ENCODE assay signal across 19 cellular contexts in the genomic region with DNA sequence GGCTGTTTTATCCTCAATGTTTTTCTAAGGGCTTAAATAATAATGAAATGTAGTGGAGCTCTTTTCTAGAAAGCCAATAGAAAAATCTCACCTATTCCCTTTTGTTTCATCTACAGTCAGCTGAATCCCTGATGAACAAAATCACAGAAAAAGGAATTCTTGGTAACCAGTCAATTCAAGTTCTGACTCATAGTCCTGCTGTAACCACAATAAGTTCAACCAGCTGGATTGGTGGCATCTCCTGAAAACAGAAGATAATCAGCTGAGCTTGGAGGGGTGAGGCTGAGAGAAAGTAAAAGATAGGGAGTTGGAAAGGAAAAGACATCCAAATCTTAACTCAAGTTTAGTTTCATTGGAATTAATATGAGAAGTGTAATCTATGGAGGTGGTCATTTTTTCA.
DNase-seq lines count a peak whose midpoint lies in the region; ATAC-seq, FAIRE-seq and TF ChIP-seq lines count a peak whose summit lies in the region.
"Had no signal": no experiment of that assay in that cellular context is flagged by ENCODE, and none has a peak within 500 bp of the region (broad histone marks: within the 10 kb centered on the region; RNA-seq: fewer than 3 reads in every experiment).

No MANE protein-coding gene starts in this region.

- H3K27ac ChIP-seq in breast epithelium: no peak overlapping the region
- H3K27ac ChIP-seq in keratinocyte (ENCODE audit: control insufficient read depth, insufficient read depth, low read length): no peak overlapping the region
- no peak overlapping the region for H3K27ac ChIP-seq in left lung
- H3K27ac ChIP-seq in GM23248: no peak overlapping the region
- H3K27ac ChIP-seq: 22Rv1, BLaER1 had no signal

- H3K27ac Mint-ChIP-seq in MCF 10A (ENCODE audit: low read depth, unreplicated experiment): no peak overlapping the region
- H3K27ac Mint-ChIP-seq: CD8-positive, alpha-beta memory T cell; HFFc6 had no signal

- H3K9me3 ChIP-seq in breast epithelium (no peaks in the 10 kb centered on the region), keratinocyte (ENCODE audit: control insufficient read depth, low read depth, low read length) (no peaks in the 10 kb centered on the region), left lung (no peaks in the 10 kb centered on the region), GM23248 (ENCODE audit: low read depth) (no peaks in the 10 kb centered on the region)
- H3K9me3 ChIP-seq: BLaER1, Caco-2 had no signal

- no peaks in the 10 kb centered on the region for H4K20me1 ChIP-seq in keratinocyte (ENCODE audit: control insufficient read depth, extremely low read depth, insufficient read depth, low read length)
- no peaks in the 10 kb centered on the region for H4K20me1 ChIP-seq in GM23248 (ENCODE audit: insufficient read depth)
- H4K20me1 ChIP-seq: BLaER1 had no signal

- dilution Hi-C loops in keratinocyte (cut with MboI; ENCODE audit: extremely low pct_ligation_motif_present, low sequenced_read_pairs): no loop called here

- H3K4me1 ChIP-seq in breast epithelium: no peaks in the 10 kb centered on the region
- H3K4me1 ChIP-seq in keratinocyte (ENCODE audit: control insufficient read depth, extremely low read depth, insufficient read depth, low read length): peaks cover 5% of the 10 kb centered on the region
- H3K4me1 ChIP-seq in left lung: no peaks in the 10 kb centered on the region
- H3K4me1 ChIP-seq in GM23248 (ENCODE audit: insufficient read depth): no peaks in the 10 kb centered on the region
- H3K4me1 ChIP-seq: BLaER1, Caco-2 had no signal

- no peaks in the 10 kb centered on the region for H3K9me1 ChIP-seq in keratinocyte (ENCODE audit: control insufficient read depth, extremely low read depth, insufficient read depth, low read length)

- no peak overlapping the region for H3K4me2 ChIP-seq in keratinocyte (ENCODE audit: control insufficient read depth, extremely low read depth, insufficient read depth, low read depth, low read length)
- H3K4me2 ChIP-seq in GM23248 (ENCODE audit: unreplicated experiment): no peak overlapping the region
- H3K4me2 ChIP-seq: BLaER1 had no signal

- DNase-seq in MCF 10A (ENCODE audit: unreplicated experiment) (peak; percentile 40), breast epithelium (ENCODE audit: low spot score in 2 of 2) (no peak), bronchial epithelial cell (ENCODE audit: low read depth) (peak; percentile 5), keratinocyte (ENCODE audit: low read depth, low spot score) (no peak), urothelium cell line (ENCODE audit: low spot score) (peak; percentile 16), left lung (no peak), GM23248 (no peak)
- DNase-seq: AML-193; Caco-2; CD8-positive, alpha-beta memory T cell; DND-41; GDM1; HCEC 1CT; HFFc6 had no signal

- POLR2A ChIA-PET in MCF 10A (lab: Yijun Ruan, JAX): interaction anchor here (0.6 kb wide), 1 partner anchor 54 kb away, joined by 4 read pairs; no protein-coding TSS in a partner anchor

- no peaks in the 10 kb centered on the region for H3K36me3 ChIP-seq in breast epithelium
- H3K36me3 ChIP-seq in bronchial epithelial cell (ENCODE audit: control insufficient read depth, insufficient read depth, low read length): no peaks in the 10 kb centered on the region
- H3K36me3 ChIP-seq in keratinocyte (ENCODE audit: control insufficient read depth in 2 of 2, extremely low read depth in 1 of 2, insufficient read depth in 2 of 2, low read length in 2 of 2): no peaks in the 10 kb centered on the region
- H3K36me3 ChIP-seq in left lung: no peaks in the 10 kb centered on the region
- no peaks in the 10 kb centered on the region for H3K36me3 ChIP-seq in GM23248 (ENCODE audit: low read depth)
- H3K36me3 ChIP-seq: BLaER1 had no signal

- FAIRE-seq in bronchial epithelial cell (lab: Jason Lieb, UNC) (no peak), keratinocyte (lab: Jason Lieb, UNC) (peak; percentile 9), urothelium cell line (lab: Jason Lieb, UNC) (no peak)
- FAIRE-seq: HepG2, HTR-8/SVneo had no signal

- in situ Hi-C loops in GM23248 (cut with MboI): no loop called here

- no peaks in the 10 kb centered on the region for H3F3A ChIP-seq in GM23248 (ENCODE audit: insufficient read depth)

- H3K9me2 ChIP-seq in GM23248 (ENCODE audit: insufficient read depth): no peaks in the 10 kb centered on the region

- no peak overlapping the region for H3K4me3 ChIP-seq in breast epithelium
- H3K4me3 ChIP-seq in bronchial epithelial cell (ENCODE audit: low read depth, low read length): no peak overlapping the region
- H3K4me3 ChIP-seq in keratinocyte (ENCODE audit: control insufficient read depth in 2 of 3, extremely low read depth in 1 of 3, insufficient read depth in 2 of 3, low read depth in 1 of 3, low read length in 3 of 3): no peak overlapping the region
- no peak overlapping the region for H3K4me3 ChIP-seq in left lung
- H3K4me3 ChIP-seq in GM23248: no peak overlapping the region
- H3K4me3 ChIP-seq: BLaER1 had no signal

- no peaks in the 10 kb centered on the region for H3K27me3 ChIP-seq in breast epithelium
- no peaks in the 10 kb centered on the region for H3K27me3 ChIP-seq in bronchial epithelial cell (ENCODE audit: control insufficient read depth, insufficient read depth, low read length)
- H3K27me3 ChIP-seq in keratinocyte (ENCODE audit: control insufficient read depth, extremely low read depth, insufficient read depth, low read length): no peaks in the 10 kb centered on the region
- H3K27me3 ChIP-seq in left lung: no peaks in the 10 kb centered on the region
- no peaks in the 10 kb centered on the region for H3K27me3 ChIP-seq in GM23248 (replicated peaks; ENCODE audit: insufficient read depth)
- H3K27me3 ChIP-seq: BLaER1 had no signal

- no peaks in the 10 kb centered on the region for H3K36me3 Mint-ChIP-seq in MCF 10A (ENCODE audit: insufficient read depth, unreplicated experiment)
- H3K36me3 Mint-ChIP-seq: CD8-positive, alpha-beta memory T cell had no signal

- H2AFZ ChIP-seq in keratinocyte (ENCODE audit: control insufficient read depth, low read length) (no peak overlapping the region), GM23248 (no peak overlapping the region)

- intact Hi-C loops in MCF 10A (cut with micrococcal nuclease): no loop called here
- intact Hi-C loops in breast epithelium (cut with DNase I; ENCODE audit: low total_unique reads): loop anchor here (5.0 kb wide), 1 partner anchor 1082 kb away; no protein-coding TSS in a partner anchor
- intact Hi-C loops in left lung (cut with DNase I): no loop called here

- TF ChIP-seq POLR2A in breast epithelium (IDR thresholded peaks at IDR 0.05): no peak

- H3K4me3 Mint-ChIP-seq in MCF 10A (ENCODE audit: unreplicated experiment): no peak overlapping the region
- H3K4me3 Mint-ChIP-seq: CD8-positive, alpha-beta memory T cell; HFFc6 had no signal

- H3K9ac ChIP-seq in keratinocyte (ENCODE audit: control insufficient read depth, extremely low read depth, insufficient read depth, low read length) (no peak overlapping the region), GM23248 (no peak overlapping the region)
- H3K9ac ChIP-seq: BLaER1 had no signal

- H3K79me2 ChIP-seq in keratinocyte (ENCODE audit: control insufficient read depth, insufficient read depth, low read length): no peaks in the 10 kb centered on the region
- H3K79me2 ChIP-seq in GM23248 (ENCODE audit: insufficient read depth): no peaks in the 10 kb centered on the region

- H3K4me1 Mint-ChIP-seq in MCF 10A (ENCODE audit: insufficient read depth, unreplicated experiment): no peaks in the 10 kb centered on the region
- H3K4me1 Mint-ChIP-seq: CD8-positive, alpha-beta memory T cell had no signal

- no peaks in the 10 kb centered on the region for H3K27me3 Mint-ChIP-seq in MCF 10A (ENCODE audit: insufficient read depth, unreplicated experiment)

- ATAC-seq in left lung: no peak
- no peak for ATAC-seq in GM19328 (IDR thresholded peaks at IDR 0.05; ENCODE audit: unreplicated experiment)
- ATAC-seq: HepG2 had no signal

- CTCF ChIA-PET in MCF 10A (lab: Yijun Ruan, JAX): interaction anchor here (0.6 to 1.1 kb wide), 2 partner anchors 86 to 337 kb away, joined by 3 to 4 read pairs; no protein-coding TSS in a partner anchor

- BruUV-seq in MCF 10A (replicated peaks; lab: Mats Ljungman, UMichigan): no TSS peak

- peaks cover 16% of the 10 kb centered on the region for H3K9me3 Mint-ChIP-seq in MCF 10A (ENCODE audit: unreplicated experiment)

- no peak for TF ChIP-seq CTCF in MCF 10A (IDR thresholded peaks at IDR 0.05; ENCODE audit: unreplicated experiment)
- no peak for TF ChIP-seq CTCF in breast epithelium (IDR thresholded peaks at IDR 0.05)
- TF ChIP-seq CTCF in bronchial epithelial cell (IDR thresholded peaks at IDR 0.05; ENCODE audit: insufficient read depth, low read length, severe bottlenecking): no peak
- TF ChIP-seq CTCF in keratinocyte (optimal IDR thresholded peaks at IDR 0.05 in 1 of 3, IDR thresholded peaks at IDR 0.05 in 1 of 3, conservative IDR thresholded peaks at IDR 0.05 in 1 of 3; ENCODE audit: extremely low read depth in 1 of 3, insufficient read depth in 2 of 3, low read length in 3 of 3): no peak
- no peak for TF ChIP-seq CTCF in left lung (IDR thresholded peaks at IDR 0.05)

Comparison
In these comparisons a context has a peak if more than half of its experiments do, and no peak if none do; other contexts are left out.
1. DNase-seq: peak in MCF 10A (single experiment), bronchial epithelial cell (single experiment) and urothelium cell line (single experiment); none in breast epithelium (0 of 2), keratinocyte (single experiment), left lung (0 of 2) and GM23248 (single experiment).